In genomic region chr17:61444075-61444474, GRCh38 we compare ENCODE assay signal across 19 cellular contexts. TPM values are rescaled to one million over a fixed set of nuclear protein-coding genes. Genes with fewer than 3 reads are reported as not detected.
DNase-seq lines count a peak whose midpoint lies in the region; ATAC-seq, FAIRE-seq and TF ChIP-seq lines count a peak whose summit lies in the region.
"Had no signal": no experiment of that assay in that cellular context is flagged by ENCODE, and none has a peak within 500 bp of the region (broad histone marks: within the 10 kb centered on the region; RNA-seq: fewer than 3 reads in every experiment).

No MANE protein-coding gene starts in this region.

- H3K36me3 ChIP-seq in SK-N-SH (replicated peaks in 1 of 2; ENCODE audit: control insufficient read depth in 1 of 2, insufficient read depth in 2 of 2, low read length in 1 of 2): no peaks in the 10 kb centered on the region
- no peaks in the 10 kb centered on the region for H3K36me3 ChIP-seq in endodermal cell (ENCODE audit: control insufficient read depth, insufficient read depth, low read length)
- no peaks in the 10 kb centered on the region for H3K36me3 ChIP-seq in left ventricle myocardium inferior

- no peaks in the 10 kb centered on the region for H3K9me2 ChIP-seq in SK-N-SH

- H3K9ac ChIP-seq in SK-N-SH (no peak overlapping the region), endodermal cell (ENCODE audit: extremely low read depth, low read length, poor library complexity, severe bottlenecking) (no peak overlapping the region)

- no peak for TF ChIP-seq EP300 in SK-N-SH (IDR thresholded peaks at IDR 0.05; ENCODE audit: borderline replicate concordance in 1 of 2, low read depth in 1 of 2, low read length in 1 of 2)

- H3K27ac ChIP-seq in SK-N-SH (ENCODE audit: low read depth in 2 of 2, low read length in 1 of 2): no peak overlapping the region
- no peak overlapping the region for H3K27ac ChIP-seq in endodermal cell (ENCODE audit: low read depth, low read length)
- H3K27ac ChIP-seq in left ventricle myocardium inferior (replicated peaks): no peak overlapping the region
- H3K27ac ChIP-seq: 22Rv1, C4-2B, RWPE1 had no signal

- no peaks in the 10 kb centered on the region for H3K79me2 ChIP-seq in SK-N-SH (ENCODE audit: insufficient read depth)

- no peak overlapping the region for H3K4me2 ChIP-seq in SK-N-SH

- intact Hi-C loops in left ventricle myocardium inferior (cut with micrococcal nuclease): no loop called here

- no peaks in the 10 kb centered on the region; a peak in 1 of 4 replicates for H3K4me1 ChIP-seq in SK-N-SH (ENCODE audit: control insufficient read depth in 1 of 2, insufficient read depth in 2 of 2, low read depth in 1 of 2, low read length in 1 of 2)
- H3K4me1 ChIP-seq in endodermal cell (ENCODE audit: control insufficient read depth, insufficient read depth, low read length): peaks cover 6% of the 10 kb centered on the region
- H3K4me1 ChIP-seq in left ventricle myocardium inferior: no peaks in the 10 kb centered on the region

- no peaks in the 10 kb centered on the region for H3F3A ChIP-seq in SK-N-SH (replicated peaks; ENCODE audit: insufficient read depth)

- no peaks in the 10 kb centered on the region for H4K20me1 ChIP-seq in SK-N-SH (ENCODE audit: insufficient read depth)

- POLR2A ChIA-PET in SK-N-SH (lab: Yijun Ruan, JAX): no interaction called here

- H3K36me3 Mint-ChIP-seq in endodermal cell (ENCODE audit: low read depth): no peaks in the 10 kb centered on the region
- peaks cover 21% of the 10 kb centered on the region for H3K36me3 Mint-ChIP-seq in nephron progenitor cell (ENCODE audit: low read depth)

- H3K27me3 ChIP-seq in SK-N-SH (ENCODE audit: insufficient read depth): no peaks in the 10 kb centered on the region
- peaks cover 47% of the 10 kb centered on the region for H3K27me3 ChIP-seq in endodermal cell (ENCODE audit: control insufficient read depth, insufficient read depth, low read length, poor library complexity, severe bottlenecking)
- H3K27me3 ChIP-seq in left ventricle myocardium inferior (ENCODE audit: low read depth): peaks cover 97% of the 10 kb centered on the region

- peaks cover 58% of the 10 kb centered on the region for H3K27me3 Mint-ChIP-seq in endodermal cell (ENCODE audit: insufficient read depth)
- H3K27me3 Mint-ChIP-seq in nephron progenitor cell (ENCODE audit: low read depth, poor library complexity): peaks cover 26% of the 10 kb centered on the region

- H2AFZ ChIP-seq in SK-N-SH (ENCODE audit: low read depth): no peak overlapping the region

- H3K9me3 ChIP-seq in SK-N-SH (no peaks in the 10 kb centered on the region), endodermal cell (ENCODE audit: control insufficient read depth, low read length) (no peaks in the 10 kb centered on the region), left ventricle myocardium inferior (replicated peaks) (no peaks in the 10 kb centered on the region)

- peak; percentile 80 for FAIRE-seq in urothelium cell line (lab: Jason Lieb, UNC)

- H3K4me3 ChIP-seq in SK-N-SH (ENCODE audit: low read depth in 2 of 2, low read length in 1 of 2): no peak overlapping the region
- no peak overlapping the region for H3K4me3 ChIP-seq in endodermal cell (ENCODE audit: low read length)
- no peak overlapping the region for H3K4me3 ChIP-seq in left ventricle myocardium inferior

- no peak for TF ChIP-seq CTCF in SK-N-SH (IDR thresholded peaks at IDR 0.05)
- no peak for TF ChIP-seq CTCF in endodermal cell (conservative IDR thresholded peaks at IDR 0.05)
- no peak for TF ChIP-seq CTCF in nephron progenitor cell (IDR thresholded peaks at IDR 0.05)
- no peak for TF ChIP-seq CTCF in left ventricle myocardium inferior (IDR thresholded peaks at IDR 0.05; ENCODE audit: borderline replicate concordance)

- TF ChIP-seq RAD21 in SK-N-SH (IDR thresholded peaks at IDR 0.05; ENCODE audit: low read length): no peak

- peaks cover 3% of the 10 kb centered on the region for H3K9me3 Mint-ChIP-seq in endodermal cell
- peaks cover 23% of the 10 kb centered on the region for H3K9me3 Mint-ChIP-seq in nephron progenitor cell

- H3K4me1 Mint-ChIP-seq in endodermal cell (peaks cover 10% of the 10 kb centered on the region), nephron progenitor cell (peaks cover 35% of the 10 kb centered on the region)

- DNase-seq in SK-N-SH (peak; percentile 33), endodermal cell (peak; percentile 45), nephron progenitor cell (no peak), urothelium cell line (ENCODE audit: low spot score) (no peak), cortex of kidney (lab: John Stamatoyannopoulos, UW) (no peak), NCI-H2029 treated with DMSO at 0.1 percent for 48 hours (lab: John Stamatoyannopoulos, UW) (no peak), left ventricle myocardium inferior (no peak)
- DNase-seq: DMS79, KBM-7, NCI-H1092, NCI-H1436 treated with DMSO at 0.1 percent for 48 hours, NCI-H1930, NCI-H2227 treated with DMSO at 0.1 percent for 48 hours, NCI-H510A had no signal

- no peak for ATAC-seq in SK-N-SH treated with all-trans-retinoic acid at 6 μM for 48 hours

- H3K4me3 Mint-ChIP-seq in endodermal cell (no peak overlapping the region), nephron progenitor cell (peak overlapping the region; percentile 26)

- CTCF ChIA-PET in SK-N-SH (lab: Yijun Ruan, JAX): interaction anchor here (0.9 to 3.5 kb wide), 4 partner anchors 16 to 107 kb away, joined by 3 to 11 read pairs (median 6); no protein-coding TSS in a partner anchor

- H3K27ac Mint-ChIP-seq in endodermal cell (no peak overlapping the region), nephron progenitor cell (peak overlapping the region; percentile 66)

- 80% methylated on average over 13 of the region's 13 CpGs for WGBS in SK-N-SH (ENCODE audit: low lambda C conversion rate)
- WGBS in endodermal cell (ENCODE audit: insufficient coverage in 1 of 2, insufficient read length in 1 of 2), 2 experiments: 90 to 92% methylated on average over 7 to 13 of the region's 13 CpGs

TF ChIP-seq in SK-N-SH, 30 proteins besides CTCF, POLR2A, EP300 and RAD21 (continues in another document):
- TF ChIP-seq TCF12 (IDR thresholded peaks at IDR 0.05) (no peak), YY1 (IDR thresholded peaks at IDR 0.05; ENCODE audit: low read depth) (no peak), MXI1 (IDR thresholded peaks at IDR 0.05; ENCODE audit: low read depth, low read length) (no peak), SIN3A (IDR thresholded peaks at IDR 0.05; ENCODE audit: borderline replicate concordance, low read depth, low read length) (no peak), RCOR1 (IDR thresholded peaks at IDR 0.05; ENCODE audit: low read length) (no peak), MAX (IDR thresholded peaks at IDR 0.05; ENCODE audit: low read depth) (no peak), JUND (IDR thresholded peaks at IDR 0.05) (no peak), GABPA (IDR thresholded peaks at IDR 0.05; ENCODE audit: low read depth) (no peak), TEAD4 (IDR thresholded peaks at IDR 0.05; ENCODE audit: borderline replicate concordance, insufficient read depth) (no peak), RFX5 (IDR thresholded peaks at IDR 0.05; ENCODE audit: low read length) (no peak), FOXM1 (IDR thresholded peaks at IDR 0.05; ENCODE audit: low read depth) (no peak), MEF2A (IDR thresholded peaks at IDR 0.05; ENCODE audit: borderline replicate concordance, low read depth) (no peak)

TF ChIP-seq in SK-N-SH treated with all-trans-retinoic acid at 6 μM for 48 hours, 23 proteins besides CTCF, POLR2A, EP300 and RAD21:
- no peak for TF ChIP-seq CSDC2 (CRISPR knock-in tag; IDR thresholded peaks at IDR 0.05)

RNA-seq across cellular contexts. Expression of gene TBX4, which starts 8.1 kb away (rescaled TPM):
- 0.02 and 0.05 TPM in 2 replicates for polyA plus RNA-seq in SK-N-SH (2012; rRNA removed)
- polyA plus RNA-seq in SK-N-SH (2012; cell fraction: cytosol; rRNA removed): 0.05 and 0.19 TPM in 2 replicates
- polyA plus RNA-seq in SK-N-SH (2012; cell fraction: nucleus; rRNA removed): 0.45 and 0.75 TPM in 2 replicates
- not detected for total RNA-seq in endodermal cell
- polyA plus RNA-seq in endodermal cell (2013, experiment 1 of 2): 1.5 TPM
- polyA plus RNA-seq in endodermal cell (2013, experiment 2 of 2): 1.4 TPM
- not detected for total RNA-seq in left ventricle myocardium inferior
- total RNA-seq: H7 had no signal

RNA-seq across cellular contexts. Expression of gene TBX2, which starts 44.4 kb away (rescaled TPM):
- polyA plus RNA-seq in SK-N-SH (2012; rRNA removed): 37.8 and 57.8 TPM in 2 replicates
- polyA plus RNA-seq in SK-N-SH (2012; cell fraction: cytosol; rRNA removed): 28.9 and 45.2 TPM in 2 replicates
- 179 and 233 TPM in 2 replicates for polyA plus RNA-seq in SK-N-SH (2012; cell fraction: nucleus; rRNA removed)
- under 1 TPM in 1 of 2 donors, not detected in 1; 0.07 TPM for total RNA-seq in endodermal cell
- polyA plus RNA-seq in endodermal cell (2013, experiment 1 of 2): 2.8 TPM
- polyA plus RNA-seq in endodermal cell (2013, experiment 2 of 2): 2.1 TPM
- total RNA-seq in left ventricle myocardium inferior: 8.2 TPM
- total RNA-seq: H7 had no signal

Comparison
In these comparisons a context has a peak if more than half of its experiments do, and no peak if none do; other contexts are left out.
1. DNase-seq: peak in SK-N-SH (single experiment) and endodermal cell (single experiment); none in nephron progenitor cell (single experiment), urothelium cell line (single experiment), cortex of kidney (single experiment), NCI-H2029 treated with DMSO at 0.1 percent for 48 hours (single experiment) and left ventricle myocardium inferior (single experiment).